Comparison of ENCODE assay signal across 36 cellular contexts in the genomic region with DNA sequence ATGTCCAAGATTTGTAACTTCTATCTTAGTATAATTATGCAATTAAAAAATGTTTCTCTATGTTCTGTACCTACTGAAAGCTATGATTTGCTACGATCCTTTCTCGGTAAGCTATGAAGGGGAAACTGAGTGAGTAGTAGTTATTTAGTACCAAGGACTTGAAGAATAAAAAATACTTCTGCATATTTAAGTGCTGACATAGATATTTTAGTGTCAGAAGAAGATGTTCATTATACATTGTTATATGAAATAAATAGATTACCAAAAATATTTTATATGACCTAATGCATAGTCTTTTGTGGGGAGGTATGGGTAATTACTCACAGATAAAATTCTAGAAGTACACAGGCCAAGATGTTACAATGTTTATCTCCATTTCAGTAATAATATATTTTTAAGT.
"Had no signal": no experiment of that assay in that cellular context is flagged by ENCODE, and none has a peak within 500 bp of the region (broad histone marks: within the 10 kb centered on the region; RNA-seq: fewer than 3 reads in every experiment).

No MANE protein-coding gene starts in this region.

- FAIRE-seq: astrocyte, TTC549 had no signal

- DNase-seq: activated CD4-positive, alpha-beta memory T cell treated with anti-CD3 and anti-CD28 coated beads for 36 hours; activated CD4-positive, alpha-beta T cell treated with anti-CD3 and anti-CD28 coated beads for 1 hour; activated CD4-positive, alpha-beta T cell treated with anti-CD3 and anti-CD28 coated beads for 36 hours; activated CD4-positive, alpha-beta T cell treated with anti-CD3 and anti-CD28 coated beads for 48 hours; activated CD4-positive, alpha-beta T cell treated with anti-CD3 and anti-CD28 coated beads, Interleukin-2, amount 10 ng/mL, durations not matched to agents 7 days and 5 days; activated CD4-positive, alpha-beta T cell treated with anti-CD3 and anti-CD28 coated beads, Interleukin-2, amount 50 U/mL, for 4 hours; activated CD4-positive, CD25-positive, alpha-beta regulatory T cell; activated CD8-positive, alpha-beta memory T cell treated with anti-CD3 and anti-CD28 coated beads, Interleukin-2, amount 50 U/mL, for 4 hours; activated CD8-positive, alpha-beta T cell treated with anti-CD3 and anti-CD28 coated beads for 36 hours; activated effector memory CD4-positive, alpha-beta T cell treated with anti-CD3 and anti-CD28 coated beads, Interleukin-2, amount 50 U/mL, for 16 hours; activated gamma-delta T cell treated with Interleukin-2 at 50 U/mL for 16 hours; activated naive CD4-positive, alpha-beta T cell; activated naive CD4-positive, alpha-beta T cell treated with anti-CD3 and anti-CD28 coated beads for 36 hours; activated naive CD4-positive, alpha-beta T cell treated with anti-CD3 and anti-CD28 coated beads, Interleukin-2, amount 50 U/mL, for 16 hours; activated naive CD8-positive, alpha-beta T cell treated with anti-CD3 and anti-CD28 coated beads for 36 hours; activated T-cell treated with anti-CD3 and anti-CD28 coated beads for 4 hours; activated T-cell treated with anti-CD3 and anti-CD28 coated beads, Interleukin-2, amount 50 U/mL, for 1 hour; activated T-cell treated with anti-CD3 and anti-CD28 coated beads, Interleukin-2, amount 50 U/mL, for 4 hours; activated T-cell treated with anti-CD3 and anti-CD28 coated beads, Interleukin-2, amount 50 U/mL, for 72 hours; adrenal gland; amniotic stem cell; aorta; brain microvascular endothelial cell; central memory CD4-positive, alpha-beta T cell; T-helper 1 cell; T-helper 2 cell; T-helper 9 cell; WERI-Rb-1 had no signal

- H3K4me1 ChIP-seq: adrenal gland, body of pancreas, breast epithelium had no signal

- H3K4me3 ChIP-seq: adrenal gland, body of pancreas, breast epithelium had no signal

- H3K9me3 ChIP-seq: body of pancreas, breast epithelium had no signal

- H3K27me3 ChIP-seq: adrenal gland, body of pancreas, brain microvascular endothelial cell, breast epithelium had no signal

- H3K36me3 ChIP-seq: adrenal gland, brain microvascular endothelial cell, breast epithelium, WERI-Rb-1 had no signal

- H3K27ac ChIP-seq: adrenal gland, body of pancreas, brain microvascular endothelial cell, breast epithelium, WERI-Rb-1 had no signal

- ATAC-seq: activated CD4-positive, alpha-beta T cell treated with anti-CD3 and anti-CD28 coated beads for 36 hours; activated CD4-positive, CD25-positive, alpha-beta regulatory T cell treated with anti-CD3 and anti-CD28 coated beads, Interleukin-2, amount 50 U/mL, for 24 hours; activated CD8-positive, alpha-beta T cell treated with anti-CD3 and anti-CD28 coated beads for 36 hours; activated naive CD4-positive, alpha-beta T cell treated with anti-CD3 and anti-CD28 coated beads, Interleukin-2, amount 50 U/mL, for 72 hours; activated T-cell treated with anti-CD3 and anti-CD28 coated beads, Interleukin-2, amount 50 U/mL, for 4 hours; activated T-cell treated with anti-CD3 and anti-CD28 coated beads, Interleukin-2, amount 50 U/mL, for 72 hours; activated T-helper 17 cell treated with anti-CD3 and anti-CD28 coated beads, Interleukin-2, amount 50 U/mL, for 72 hours; WTC11 had no signal
